In the genomic region with DNA sequence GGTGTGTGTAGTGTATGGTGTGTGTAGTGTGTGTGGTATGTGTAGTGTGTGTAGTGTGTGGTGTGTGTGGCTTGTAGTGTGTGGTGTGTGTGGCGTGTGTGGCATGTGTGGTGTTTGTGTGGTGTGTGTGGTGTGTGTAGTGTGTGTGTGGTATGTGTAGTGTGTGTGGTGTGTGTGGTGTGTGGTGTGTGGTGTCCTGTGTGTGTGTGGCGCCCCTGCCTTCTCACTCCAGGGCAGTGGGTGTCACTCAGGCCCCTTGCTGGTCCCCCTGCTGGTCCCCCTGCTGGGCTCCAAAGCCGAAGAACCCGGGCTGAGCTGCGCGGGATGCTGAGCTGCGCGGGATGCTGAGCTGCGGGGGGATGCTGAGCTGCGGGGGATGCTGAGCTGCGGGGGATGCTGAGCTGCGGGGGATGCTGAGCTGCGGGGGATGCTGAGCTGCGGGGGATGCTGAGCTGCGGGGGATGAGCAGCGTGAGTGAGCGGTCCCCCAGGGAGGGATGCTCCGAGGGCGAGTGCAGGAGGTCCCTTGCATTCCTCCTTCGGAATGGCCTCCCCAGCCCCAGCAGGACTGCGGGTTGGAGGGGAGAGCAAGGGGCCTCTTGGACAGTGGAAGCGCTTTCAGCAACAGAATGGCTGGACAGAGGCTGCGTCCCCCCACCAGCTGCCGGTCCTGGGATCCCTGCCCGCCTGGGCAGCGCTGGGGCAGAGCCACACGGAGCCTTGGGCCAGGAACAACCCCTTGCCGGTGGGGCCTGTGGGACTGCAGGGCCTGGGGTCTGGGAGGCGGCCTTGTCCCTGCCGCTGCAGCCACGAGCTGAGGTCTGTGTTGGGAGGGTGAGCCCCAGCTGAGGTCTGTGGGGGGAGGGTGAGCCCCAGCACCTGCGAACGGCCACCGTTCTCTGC, we compare ENCODE assay signal across 12 cellular contexts. TPM values are rescaled to one million over a fixed set of nuclear protein-coding genes. Genes with fewer than 3 reads are reported as not detected.
A peak's percentile ranks its signal among the peaks of the same experiment; 100 is the strongest.
DNase-seq lines count a peak whose midpoint lies in the region; ATAC-seq and TF ChIP-seq lines count a peak whose summit lies in the region.
"Had no signal": no experiment of that assay in that cellular context is flagged by ENCODE, and none has a peak within 500 bp of the region (broad histone marks: within the 10 kb centered on the region; RNA-seq: fewer than 3 reads in every experiment).

No MANE protein-coding gene starts in this region.

- ATAC-seq in HG03175 (IDR thresholded peaks at IDR 0.05; ENCODE audit: unreplicated experiment) = no peak
- ATAC-seq in GM18511 (IDR thresholded peaks at IDR 0.05; ENCODE audit: unreplicated experiment) = no peak
- ATAC-seq: naive thymus-derived CD4-positive, alpha-beta T cell; PC-3 had no signal

- TF ChIP-seq EP300 in neural cell (conservative IDR thresholded peaks at IDR 0.05; ENCODE audit: poor library complexity, severe bottlenecking) = no peak

- H3K9me2 ChIP-seq in neural cell (ENCODE audit: insufficient read depth, low read length) = no peaks in the 10 kb centered on the region

- in situ Hi-C loops in brain microvascular endothelial cell (cut with HindIII; ENCODE audit: low pct_ligation_motif_present, low sequenced_read_pairs) = no loop called here

- H3K79me2 ChIP-seq in neural cell (replicated peaks; ENCODE audit: insufficient read depth, low read length) = no peaks in the 10 kb centered on the region

- no peaks in the 10 kb centered on the region for H3F3A ChIP-seq in neural cell (ENCODE audit: insufficient read depth, low read length, poor library complexity, severe bottlenecking)

- H3K9me3 ChIP-seq in neural cell (ENCODE audit: low read length) = no peaks in the 10 kb centered on the region
- H3K9me3 ChIP-seq: tibial nerve had no signal

- no peak for TF ChIP-seq CTCF in NB4 (IDR thresholded peaks at IDR 0.05; ENCODE audit: low read depth, low read length)
- peak; percentile 22 for TF ChIP-seq CTCF in brain microvascular endothelial cell (IDR thresholded peaks at IDR 0.05; ENCODE audit: low read depth, low read length, missing control alignments)
- TF ChIP-seq CTCF in neural cell (IDR thresholded peaks at IDR 0.05; ENCODE audit: poor library complexity, severe bottlenecking) = no peak

- TF ChIP-seq POLR2A in NB4 (IDR thresholded peaks at IDR 0.05; ENCODE audit: extremely low read depth, insufficient read length) = no peak

- no peak overlapping the region for H3K27ac ChIP-seq in brain microvascular endothelial cell
- peak overlapping the region; percentile 24 for H3K27ac ChIP-seq in neural cell (ENCODE audit: low read length)
- H3K27ac ChIP-seq: tibial nerve had no signal

- H2AFZ ChIP-seq in neural cell (ENCODE audit: low read depth, low read length) = no peak overlapping the region

- peak overlapping the region; percentile 45 for H3K9ac ChIP-seq in neural cell (ENCODE audit: low read length)

- TF ChIP-seq RAD21 in neural cell (conservative IDR thresholded peaks at IDR 0.05) = no peak

- DNase-seq in NCI-H82 (lab: John Stamatoyannopoulos, UW) = peak; percentile 33
- DNase-seq in NCI-H82 treated with DMSO at 0.1 percent for 48 hours (lab: John Stamatoyannopoulos, UW; ENCODE audit: unreplicated experiment) = no peak
- DNase-seq in NB4 (ENCODE audit: low read depth) = peak; percentile 46
- DNase-seq in brain microvascular endothelial cell = no peak
- no peak for DNase-seq in putamen (ENCODE audit: low spot score)
- DNase-seq: naive thymus-derived CD4-positive, alpha-beta T cell; NCI-H1048; PC-3 had no signal

- H3K4me2 ChIP-seq in neural cell (ENCODE audit: low read length) = no peak overlapping the region

- H3K4me3 ChIP-seq in NB4 (ENCODE audit: low read depth, low read length) (no peak overlapping the region), brain microvascular endothelial cell (ENCODE audit: low read depth, low read length) (no peak overlapping the region), neural cell (ENCODE audit: low read length) (peak overlapping the region; percentile 2)
- H3K4me3 ChIP-seq: tibial nerve had no signal

- no peaks in the 10 kb centered on the region for H4K20me1 ChIP-seq in neural cell (ENCODE audit: insufficient read depth)

- H3K36me3 ChIP-seq in brain microvascular endothelial cell (replicated peaks) = no peaks in the 10 kb centered on the region
- H3K36me3 ChIP-seq in neural cell (ENCODE audit: insufficient read depth, low read length) = no peaks in the 10 kb centered on the region
- H3K36me3 ChIP-seq: tibial nerve had no signal

- H3K27me3 ChIP-seq in brain microvascular endothelial cell (replicated peaks) = peaks cover 13% of the 10 kb centered on the region
- no peaks in the 10 kb centered on the region for H3K27me3 ChIP-seq in neural cell (ENCODE audit: insufficient read depth, low read depth, low read length)

TF ChIP-seq in neural cell, 6 proteins besides CTCF, POLR2A, EP300 and RAD21:
- TF ChIP-seq EZH2 (IDR thresholded peaks at IDR 0.05; ENCODE audit: borderline replicate concordance, insufficient read depth, low read length, poor library complexity, severe bottlenecking) (no peak), POLR2AphosphoS5 (IDR thresholded peaks at IDR 0.05) (peak; percentile 54), MXI1 (conservative IDR thresholded peaks at IDR 0.05; ENCODE audit: poor library complexity, severe bottlenecking) (no peak), SMC3 (conservative IDR thresholded peaks at IDR 0.05; ENCODE audit: poor library complexity) (peak; percentile 24)

RNA-seq across cellular contexts. Expression of a gene that starts 3.3 kb away (rescaled TPM):
- 1.2 and 1.8 TPM in 2 replicates for polyA plus RNA-seq in neural cell
- 0.24 and 0.58 TPM in 2 replicates for polyA minus RNA-seq in neural cell
- polyA plus RNA-seq: naive thymus-derived CD4-positive, alpha-beta T cell had no signal

RNA-seq across cellular contexts. Expression of a gene that starts 7.5 kb away (rescaled TPM):
- not detected in 2 replicates for polyA plus RNA-seq in neural cell
- polyA minus RNA-seq in neural cell = not detected in 2 replicates

RNA-seq across cellular contexts. Expression of a gene that starts 57.2 kb away (rescaled TPM):
- not detected in 2 replicates for polyA plus RNA-seq in neural cell
- not detected in 2 replicates for polyA minus RNA-seq in neural cell
- polyA plus RNA-seq: naive thymus-derived CD4-positive, alpha-beta T cell had no signal

Comparison
In these comparisons a context has a peak if more than half of its experiments do, and no peak if none do; other contexts are left out.
1. DNase-seq: peak in NCI-H82 (single experiment) and NB4 (single experiment); none in NCI-H82 treated with DMSO at 0.1 percent for 48 hours (single experiment), brain microvascular endothelial cell (single experiment) and putamen (single experiment).